Comparison of ENCODE assay signal across 1 cellular context in genomic region chr5:161258438-161258837, GRCh38.
TF ChIP-seq lines count a peak whose summit lies in the region.

No MANE protein-coding gene starts in this region.

TF ChIP-seq in GM23338, 12 proteins besides CTCF, POLR2A, EP300 and RAD21 (continued from another document):
- TF ChIP-seq ZNF462 (CRISPR knock-in tag; IDR thresholded peaks at IDR 0.05) (no peak), ZNF331 (CRISPR knock-in tag; IDR thresholded peaks at IDR 0.05; ENCODE audit: low read depth) (no peak), NANOG (IDR thresholded peaks at IDR 0.05; ENCODE audit: borderline replicate concordance) (no peak), CREB1 (CRISPR knock-in tag; IDR thresholded peaks at IDR 0.05; ENCODE audit: low read depth) (no peak), ETS1 (IDR thresholded peaks at IDR 0.05) (no peak), EZH2 (IDR thresholded peaks at IDR 0.05; ENCODE audit: low read depth, unreplicated experiment) (no peak), ZNF114 (CRISPR knock-in tag; IDR thresholded peaks at IDR 0.05) (no peak), EZH2phosphoT487 (IDR thresholded peaks at IDR 0.05; ENCODE audit: unreplicated experiment) (no peak), POLR2AphosphoS5 (IDR thresholded peaks at IDR 0.05; ENCODE audit: low read depth) (no peak)
TF ChIP-seq in GM23338: peak in this region for 0.
